In genomic region chr14:21525995-21526671, GRCh38 we compare ENCODE assay signal across 8 cellular contexts. TPM values are rescaled to one million over a fixed set of nuclear protein-coding genes. Genes with fewer than 3 reads are reported as not detected.
A peak's percentile ranks its signal among the peaks of the same experiment; 100 is the strongest.
DNase-seq lines count a peak whose midpoint lies in the region; ATAC-seq lines count a peak whose summit lies in the region.

Gene SALL2 (minus strand): TSS chr14:21526346. CDS start chr14:21526127, 219 bp downstream.

- intact Hi-C loops in left colon (cut with DNase I, micrococcal nuclease), result no loop called here

- ATAC-seq in GM18907 (IDR thresholded peaks at IDR 0.05; ENCODE audit: unreplicated experiment) (peak; percentile 62), left colon (peak; percentile 70), HG03025 (IDR thresholded peaks at IDR 0.05; ENCODE audit: low FRiP score, unreplicated experiment) (no peak), GM18873 (IDR thresholded peaks at IDR 0.05; ENCODE audit: low FRiP score, unreplicated experiment) (no peak)

- H3K27ac ChIP-seq in cingulate gyrus (ENCODE audit: low read depth, low read length), result peak within 1 kb of the TSS; percentile 60

- DNase-seq in NCI-H2029 treated with DMSO at 0.1 percent for 48 hours (lab: John Stamatoyannopoulos, UW) (peak; percentile 76), left colon (peak; percentile 55 to 78)
- DNase-seq in activated CD4-positive, alpha-beta T cell treated with anti-CD3 and anti-CD28 coated beads for 4 hours, result peak; percentile 71 to 72
- DNase-seq in stimulated activated CD4-positive, alpha-beta T cell treated with anti-CD3 and anti-CD28 coated beads, Interleukin-1b, Interleukin-23, amount 100 ng/mL, for 4 hours (ENCODE audit: low read depth in 2 of 2), result peak; percentile 62 to 63

RNA-seq across cellular contexts. Expression of gene SALL2, which starts in this region (rescaled TPM):
- total RNA-seq in left colon, result 1 to 10 TPM; 1.1 to 3.8 TPM

Comparison
In these comparisons a context has a peak if more than half of its experiments do, and no peak if none do; other contexts are left out.
1. ATAC-seq: peak in GM18907 (single experiment) and left colon (single experiment); none in HG03025 (single experiment) and GM18873 (single experiment).
2. Peak in every context shown above with its lines, with median percentiles within 50 percentile points of each other: DNase-seq.